9 cellular contexts compared by ENCODE assay signal in genomic region chr16:53090271-53090590, GRCh38. TPM values are rescaled to one million over a fixed set of nuclear protein-coding genes. Genes with fewer than 3 reads are reported as not detected.
DNase-seq lines count a peak whose midpoint lies in the region; ATAC-seq and TF ChIP-seq lines count a peak whose summit lies in the region.
"Had no signal": no experiment of that assay in that cellular context is flagged by ENCODE, and none has a peak within 500 bp of the region (broad histone marks: within the 10 kb centered on the region; RNA-seq: fewer than 3 reads in every experiment).

No MANE protein-coding gene starts in this region.

- no peaks in the 10 kb centered on the region for H3K27me3 Mint-ChIP-seq in brain

- no peaks in the 10 kb centered on the region for H3K9me3 ChIP-seq in right lobe of liver
- H3K9me3 ChIP-seq in subcutaneous abdominal adipose tissue (ENCODE audit: control insufficient read depth in 5 of 5, low read length in 5 of 5), result peaks cover 0 to 3% (median 0%) of the 10 kb centered on the region in 5 donors

- peak overlapping the region in 4 of 5 donors; percentile 21 to 69 (median 59) for H3K9ac ChIP-seq in subcutaneous abdominal adipose tissue (ENCODE audit: low read length in 5 of 5)

- DNase-seq in HL-60 (ENCODE audit: low read depth in 1 of 2, low spot score in 1 of 2) (no peak), right lobe of liver (no peak), NCI-H2171 treated with DMSO at 0.1 percent for 48 hours (lab: John Stamatoyannopoulos, UW) (no peak)
- no peak for DNase-seq in activated naive CD4-positive, alpha-beta T cell treated with anti-CD3 and anti-CD28 coated beads, Interleukin-2, amount 50 U/mL, for 16 hours
- DNase-seq: NCI-H187 treated with DMSO at 0.1 percent for 48 hours had no signal

- peaks cover 3% of the 10 kb centered on the region for H3K36me3 Mint-ChIP-seq in brain

- TF ChIP-seq CTCF in HL-60 (IDR thresholded peaks at IDR 0.05; ENCODE audit: insufficient read depth, low read length) (no peak), brain (conservative IDR thresholded peaks at IDR 0.05) (no peak), right lobe of liver (IDR thresholded peaks at IDR 0.05) (no peak)

- no peak for TF ChIP-seq POLR2A in right lobe of liver (IDR thresholded peaks at IDR 0.05)

- intact Hi-C loops in right lobe of liver (cut with DNase I), result no loop called here

- ATAC-seq in right lobe of liver (no peak), HG02981 (IDR thresholded peaks at IDR 0.05; ENCODE audit: unreplicated experiment) (no peak)

- WGBS in right lobe of liver (ENCODE audit: insufficient coverage, low coverage, low lambda C conversion rate, missing lambda C conversion rate), result 19% methylated on average over 5 of the region's 5 CpGs

- H3K4me1 ChIP-seq in right lobe of liver (peaks cover 0 to 72% (median 30%) of the 10 kb centered on the region in 4 donors), subcutaneous abdominal adipose tissue (ENCODE audit: control insufficient read depth in 5 of 5, insufficient read depth in 5 of 5, low read length in 5 of 5) (peaks cover 45 to 84% (median 81%) of the 10 kb centered on the region in 5 donors)

- H3K27ac ChIP-seq in HL-60 (replicated peaks), result peak overlapping the region; percentile 18; the same call in 1 of the 2 replicates
- H3K27ac ChIP-seq in right lobe of liver, result peak overlapping the region; percentile 55 to 77 (median 65)
- peak overlapping the region; percentile 94 for H3K27ac ChIP-seq in subcutaneous abdominal adipose tissue (ENCODE audit: low read depth, low read length)

- no peaks in the 10 kb centered on the region for H3K27me3 ChIP-seq in HL-60 (ENCODE audit: insufficient read depth, poor library complexity, severe bottlenecking)
- H3K27me3 ChIP-seq in right lobe of liver, result no peaks in the 10 kb centered on the region
- H3K27me3 ChIP-seq in subcutaneous abdominal adipose tissue (ENCODE audit: control insufficient read depth in 5 of 5, insufficient read depth in 4 of 5, low read length in 5 of 5), result peaks cover 0 to 4% (median 0%) of the 10 kb centered on the region in 5 donors

- H3K4me3 Mint-ChIP-seq in brain, result peak overlapping the region; percentile 25 to 87 (median 80)
- H3K4me3 Mint-ChIP-seq: T-helper 1 cell treated with Interleukin-12 subunit alpha and Interleukin-12 subunit beta and Interleukin-4 antibody, amounts not matched to agents 30 μg/mL and 1 μg/mL, for 36 hours had no signal

- no peak overlapping the region for H3K4me3 ChIP-seq in HL-60 (replicated peaks; ENCODE audit: insufficient read depth, low read length)
- peak overlapping the region in 2 of 3 donors; percentile 3 to 39 for H3K4me3 ChIP-seq in right lobe of liver
- H3K4me3 ChIP-seq in subcutaneous abdominal adipose tissue (ENCODE audit: low read depth in 1 of 5, low read length in 5 of 5), result peak overlapping the region; percentile 0 to 42 (median 18)

- peak overlapping the region; percentile 95 to 99 (median 98) for H3K27ac Mint-ChIP-seq in brain
- H3K27ac Mint-ChIP-seq: T-helper 1 cell treated with Interleukin-12 subunit alpha and Interleukin-12 subunit beta and Interleukin-4 antibody, amounts not matched to agents 30 μg/mL and 1 μg/mL, for 36 hours had no signal

- peaks cover 78% of the 10 kb centered on the region for H3K4me1 Mint-ChIP-seq in brain

- H3K36me3 ChIP-seq in right lobe of liver (no peaks in the 10 kb centered on the region), subcutaneous abdominal adipose tissue (ENCODE audit: control insufficient read depth in 5 of 5, insufficient read depth in 5 of 5, low read length in 5 of 5) (no peaks in the 10 kb centered on the region)

- peaks cover 0 to 3% (median 0%) of the 10 kb centered on the region in 5 experiments for H3K9me3 Mint-ChIP-seq in brain
- H3K9me3 Mint-ChIP-seq: T-helper 1 cell treated with Interleukin-12 subunit alpha and Interleukin-12 subunit beta and Interleukin-4 antibody, amounts not matched to agents 30 μg/mL and 1 μg/mL, for 36 hours had no signal

RNA-seq across cellular contexts. Expression of gene CHD9, which starts 35.4 kb away (rescaled TPM):
- polyA plus RNA-seq in brain (ENCODE audit: insufficient read depth, low read depth, low replicate concordance), result 3.7 TPM
- 10 to 100 TPM; 19.8 to 44.3 (median 30.2) TPM for total RNA-seq in right lobe of liver

RNA-seq across cellular contexts. Expression of gene CHD9NB, which starts 37.5 kb away (rescaled TPM):
- polyA plus RNA-seq in brain (ENCODE audit: insufficient read depth, low read depth, low replicate concordance), result 0.19 TPM
- total RNA-seq in right lobe of liver, result under 1 TPM in 4 of 6 experiments, not detected in 2; 0.25 to 0.59 (median 0.39) TPM

Comparison
In these comparisons a context has a peak if more than half of its experiments do, and no peak if none do; other contexts are left out.
1. H3K27ac ChIP-seq: peak in every context shown above with its lines; median percentile 94 in subcutaneous abdominal adipose tissue; 65 in right lobe of liver; 18 in HL-60.